32 cellular contexts compared by ENCODE assay signal in genomic region chr4:95963456-95963855, GRCh38.
"Had no signal": no experiment of that assay in that cellular context is flagged by ENCODE, and none has a peak within 500 bp of the region (broad histone marks: within the 10 kb centered on the region; RNA-seq: fewer than 3 reads in every experiment).

No MANE protein-coding gene starts in this region.

- H3K9me3 Mint-ChIP-seq: activated CD4-positive, alpha-beta T cell treated with anti-CD3 and anti-CD28 coated beads, Interleukin-2, amount 10 ng/mL, durations not matched to agents 24 days and 14 days; activated CD8-positive, alpha-beta T cell treated with anti-CD3 and anti-CD28 coated beads for 36 hours; activated naive CD4-positive, alpha-beta T cell treated with anti-CD3 and anti-CD28 coated beads for 36 hours; activated naive CD4-positive, alpha-beta T cell treated with anti-CD3 and anti-CD28 coated beads, Interleukin-2, amount 50 U/mL, for 72 hours; activated T-helper 2 cell treated with anti-CD3 and anti-CD28 coated beads, Interferon-gamma antibody, Interleukin-2, Interleukin-4, amounts not matched to agents 10 μg/mL and 5 μg/mL and 100 μg/mL, durations not matched to agents 14 hours and 24 hours and 36 hours; T-helper 1 cell treated with Interleukin-12 subunit alpha and Interleukin-12 subunit beta and Interleukin-4 antibody, amounts not matched to agents 30 μg/mL and 1 μg/mL, for 36 hours; T-helper 2 cell treated with Interferon-gamma antibody and Interleukin-4, amounts not matched to agents 5 μg/mL and 100 μg/mL, for 36 hours had no signal

- H3K27ac Mint-ChIP-seq: activated CD4-positive, alpha-beta T cell treated with anti-CD3 and anti-CD28 coated beads, Interleukin-2, amount 10 ng/mL, durations not matched to agents 24 days and 14 days; activated CD8-positive, alpha-beta T cell treated with anti-CD3 and anti-CD28 coated beads for 36 hours; activated naive CD4-positive, alpha-beta T cell treated with anti-CD3 and anti-CD28 coated beads for 36 hours; activated naive CD4-positive, alpha-beta T cell treated with anti-CD3 and anti-CD28 coated beads, Interleukin-2, amount 50 U/mL, for 72 hours; activated T-cell treated with anti-CD3 and anti-CD28 coated beads, Interleukin-2, amount 50 U/mL, for 72 hours; activated T-helper 2 cell treated with anti-CD3 and anti-CD28 coated beads, Interferon-gamma antibody, Interleukin-2, Interleukin-4, amounts not matched to agents 10 μg/mL and 5 μg/mL and 100 μg/mL, durations not matched to agents 14 hours and 24 hours and 36 hours; IgD-negative memory B cell; T-helper 1 cell treated with Interleukin-12 subunit alpha and Interleukin-12 subunit beta and Interleukin-4 antibody, amounts not matched to agents 30 μg/mL and 1 μg/mL, for 36 hours; T-helper 2 cell treated with Interferon-gamma antibody and Interleukin-4, amounts not matched to agents 5 μg/mL and 100 μg/mL, for 36 hours had no signal

- DNase-seq: activated CD4-positive, alpha-beta T cell treated with anti-CD3 and anti-CD28 coated beads, Interleukin-2, amount 10 ng/mL, durations not matched to agents 24 days and 14 days; activated CD4-positive, alpha-beta T cell treated with anti-CD3 and anti-CD28 coated beads, Interleukin-2, amount 50 U/mL, for 4 hours; activated CD8-positive, alpha-beta T cell treated with anti-CD3 and anti-CD28 coated beads for 36 hours; activated gamma-delta T cell; activated naive CD4-positive, alpha-beta T cell treated with anti-CD3 and anti-CD28 coated beads for 36 hours; activated T-cell treated with anti-CD3 and anti-CD28 coated beads, Interleukin-2, amount 50 U/mL, for 1 hour; activated T-cell treated with anti-CD3 and anti-CD28 coated beads, Interleukin-2, amount 50 U/mL, for 72 hours; adrenal gland; body of pancreas; central memory CD4-positive, alpha-beta T cell; Kasumi-1; KG1; MM.1S; MV-4-11; NCI-H1092; NCI-H1436 treated with DMSO at 0.1 percent for 48 hours; NCI-H1694 treated with DMSO at 0.1 percent for 48 hours; NCI-H2029 treated with DMSO at 0.1 percent for 48 hours; NCI-H2107; NCI-H345; NCI-H524 treated with DMSO at 0.1 percent for 48 hours; SHP77; SK-N-SH had no signal

- H3K4me1 Mint-ChIP-seq: activated CD4-positive, alpha-beta T cell treated with anti-CD3 and anti-CD28 coated beads, Interleukin-2, amount 10 ng/mL, durations not matched to agents 24 days and 14 days; IgD-negative memory B cell had no signal

- H3K4me1 ChIP-seq: adrenal gland, body of pancreas, SJSA1 had no signal

- FAIRE-seq: astrocyte, RCC 7860, TTC549 had no signal

- ATAC-seq: activated CD8-positive, alpha-beta T cell treated with anti-CD3 and anti-CD28 coated beads for 36 hours; activated naive CD4-positive, alpha-beta T cell treated with anti-CD3 and anti-CD28 coated beads, Interleukin-2, amount 50 U/mL, for 72 hours; activated T-cell treated with anti-CD3 and anti-CD28 coated beads, Interleukin-2, amount 50 U/mL, for 72 hours; body of pancreas had no signal

- H3K9me3 ChIP-seq: adrenal gland, body of pancreas, SJSA1, SK-N-SH had no signal

- H3K4me3 ChIP-seq: adrenal gland, body of pancreas, SJSA1 had no signal

- H3K36me3 ChIP-seq: adrenal gland, SJSA1 had no signal

- H3K27me3 ChIP-seq: adrenal gland, body of pancreas, SJSA1 had no signal

- H3K27ac ChIP-seq: adrenal gland, body of pancreas, SJSA1 had no signal

- H3K36me3 Mint-ChIP-seq: activated naive CD4-positive, alpha-beta T cell treated with anti-CD3 and anti-CD28 coated beads, Interleukin-2, amount 50 U/mL, for 72 hours; IgD-negative memory B cell had no signal

- H3K27me3 Mint-ChIP-seq: activated CD8-positive, alpha-beta T cell treated with anti-CD3 and anti-CD28 coated beads for 36 hours; IgD-negative memory B cell had no signal

- H3K4me3 Mint-ChIP-seq: activated CD4-positive, alpha-beta T cell treated with anti-CD3 and anti-CD28 coated beads, Interleukin-2, amount 10 ng/mL, durations not matched to agents 24 days and 14 days; activated CD8-positive, alpha-beta T cell treated with anti-CD3 and anti-CD28 coated beads for 36 hours; activated naive CD4-positive, alpha-beta T cell treated with anti-CD3 and anti-CD28 coated beads for 36 hours; activated T-cell treated with anti-CD3 and anti-CD28 coated beads, Interleukin-2, amount 50 U/mL, for 72 hours; IgD-negative memory B cell; T-helper 1 cell treated with Interleukin-12 subunit alpha and Interleukin-12 subunit beta and Interleukin-4 antibody, amounts not matched to agents 30 μg/mL and 1 μg/mL, for 36 hours; T-helper 2 cell treated with Interferon-gamma antibody and Interleukin-4, amounts not matched to agents 5 μg/mL and 100 μg/mL, for 36 hours had no signal
